In the genomic region with DNA sequence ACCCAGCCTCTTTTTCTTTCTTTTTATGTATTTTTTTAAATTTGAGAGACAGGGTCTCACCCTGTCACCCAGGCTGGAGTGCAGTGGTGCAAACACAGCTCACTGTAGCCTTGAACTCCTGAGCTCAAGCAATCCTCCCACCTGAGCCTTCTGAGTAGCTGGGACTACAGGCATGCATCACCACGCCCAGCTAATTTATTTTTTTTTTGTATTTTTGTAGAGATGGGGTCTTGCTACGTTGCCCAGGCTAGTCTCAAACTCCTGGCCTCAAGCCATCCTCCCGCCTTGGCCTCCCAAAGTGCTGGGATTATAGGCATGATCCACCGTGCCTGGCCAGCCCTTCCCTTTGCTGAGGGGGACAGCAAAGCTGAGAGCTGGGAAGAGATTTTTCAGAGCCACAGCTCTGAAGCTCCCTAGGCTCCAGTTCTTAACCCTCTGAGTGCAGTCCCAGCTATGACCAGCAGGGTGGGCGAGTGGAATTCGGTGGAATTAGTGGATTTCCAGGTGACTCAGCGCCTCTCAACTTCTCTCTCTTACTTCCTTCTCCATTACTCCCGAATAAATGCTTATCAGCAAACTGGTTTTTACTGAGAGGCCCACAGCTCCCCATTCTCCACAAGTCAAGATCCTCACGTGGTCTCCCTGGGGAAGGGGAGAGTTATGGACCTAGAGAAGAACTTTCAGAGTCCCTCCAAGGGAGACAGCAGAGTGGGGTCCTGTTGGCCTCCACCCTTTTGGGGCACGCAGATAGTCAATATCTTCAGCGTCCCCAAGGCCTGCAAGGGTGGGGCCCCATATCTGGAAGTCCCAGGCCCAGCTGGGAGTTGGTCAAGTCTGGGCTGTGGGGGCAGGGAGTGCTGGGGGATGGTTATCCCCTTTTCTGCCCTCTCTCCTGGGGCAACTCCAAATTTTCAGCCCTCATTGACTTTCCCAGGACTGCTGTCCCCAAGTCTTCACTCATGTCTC, we compare ENCODE assay signal across 8 cellular contexts. TPM values are rescaled to one million over a fixed set of nuclear protein-coding genes. Genes with fewer than 3 reads are reported as not detected.
DNase-seq lines count a peak whose midpoint lies in the region; ATAC-seq, FAIRE-seq and TF ChIP-seq lines count a peak whose summit lies in the region.

No MANE protein-coding gene starts in this region.

- no peaks in the 10 kb centered on the region for H3K27me3 ChIP-seq in Peyer's patch

- H3K27ac ChIP-seq in Peyer's patch: peak overlapping the region; percentile 81 to 96 (median 94)

- TF ChIP-seq POLR2A in Peyer's patch (IDR thresholded peaks at IDR 0.05): peak in 1 of 2 donors; percentile 24

- H3K36me3 ChIP-seq in Peyer's patch: no peaks in the 10 kb centered on the region

- H3K4me3 Mint-ChIP-seq in activated T-helper 17 cell treated with anti-CD3 and anti-CD28 coated beads, Interleukin-2, amount 50 U/mL, for 72 hours: peak overlapping the region; percentile 90
- H3K4me3 Mint-ChIP-seq in natural killer cell treated with Interleukin-12 subunit alpha and Interleukin-12 subunit beta and Interleukin-15 and Interleukin-18, amount 100 ng/mL, for 72 hours: peak overlapping the region; percentile 90

- TF ChIP-seq CTCF in D721Med (IDR thresholded peaks at IDR 0.05; ENCODE audit: insufficient read depth, missing control alignments) (peak; percentile 83), Peyer's patch (IDR thresholded peaks at IDR 0.05) (peak; percentile 83 to 93 (median 90))

- H3K36me3 Mint-ChIP-seq in activated T-helper 17 cell treated with anti-CD3 and anti-CD28 coated beads, Interleukin-2, amount 50 U/mL, for 72 hours (ENCODE audit: low read depth): peaks cover 15% of the 10 kb centered on the region
- peaks cover 4% of the 10 kb centered on the region for H3K36me3 Mint-ChIP-seq in natural killer cell treated with Interleukin-12 subunit alpha and Interleukin-12 subunit beta and Interleukin-15 and Interleukin-18, amount 100 ng/mL, for 72 hours

- H3K9me3 ChIP-seq in Peyer's patch: no peaks in the 10 kb centered on the region

- peaks cover 15% of the 10 kb centered on the region for H3K4me1 Mint-ChIP-seq in activated T-helper 17 cell treated with anti-CD3 and anti-CD28 coated beads, Interleukin-2, amount 50 U/mL, for 72 hours
- H3K4me1 Mint-ChIP-seq in natural killer cell treated with Interleukin-12 subunit alpha and Interleukin-12 subunit beta and Interleukin-15 and Interleukin-18, amount 100 ng/mL, for 72 hours (ENCODE audit: low read depth in 2 of 2): peaks cover 23 to 26% of the 10 kb centered on the region in 2 donors

- DNase-seq in D721Med (ENCODE audit: insufficient read length, low spot score) (no peak), KG1 (lab: John Stamatoyannopoulos, UW) (peak; percentile 24), Peyer's patch (peak; percentile 75 to 94 (median 90)), fibroblast of peridontal ligament (ENCODE audit: extremely low read depth) (peak; percentile 92)
- DNase-seq in natural killer cell treated with Interleukin-12 subunit alpha and Interleukin-12 subunit beta and Interleukin-15 and Interleukin-18, amount 100 ng/mL, for 72 hours (ENCODE audit: low spot score): no peak
- peak; percentile 86 for DNase-seq in stimulated activated naive CD8-positive, alpha-beta T cell treated with anti-CD3 and anti-CD28 coated beads, Interleukin-15, Interleukin-2, amounts not matched to agents 100 U/mL and 50 U/mL, for 24 hours

- H3K4me3 ChIP-seq in Peyer's patch: peak overlapping the region; percentile 67 to 85 (median 74)

- H3K9me3 Mint-ChIP-seq in activated T-helper 17 cell treated with anti-CD3 and anti-CD28 coated beads, Interleukin-2, amount 50 U/mL, for 72 hours: no peaks in the 10 kb centered on the region
- no peaks in the 10 kb centered on the region for H3K9me3 Mint-ChIP-seq in natural killer cell treated with Interleukin-12 subunit alpha and Interleukin-12 subunit beta and Interleukin-15 and Interleukin-18, amount 100 ng/mL, for 72 hours

- ATAC-seq in activated T-helper 17 cell treated with anti-CD3 and anti-CD28 coated beads, Interleukin-2, amount 50 U/mL, for 72 hours (replicated peaks): no peak
- no peak for ATAC-seq in natural killer cell treated with Interleukin-12 subunit alpha and Interleukin-12 subunit beta and Interleukin-15 and Interleukin-18, amount 100 ng/mL, for 72 hours
- ATAC-seq in stimulated activated naive CD8-positive, alpha-beta T cell treated with anti-CD3 and anti-CD28 coated beads, Interleukin-15, Interleukin-2, amounts not matched to agents 100 U/mL and 50 U/mL, for 24 hours: no peak
- no peak for ATAC-seq in GM19455 (IDR thresholded peaks at IDR 0.05; ENCODE audit: unreplicated experiment)

- no peak for FAIRE-seq in D721Med (lab: Jason Lieb, UNC)

- peak overlapping the region; percentile 91 for H3K27ac Mint-ChIP-seq in activated T-helper 17 cell treated with anti-CD3 and anti-CD28 coated beads, Interleukin-2, amount 50 U/mL, for 72 hours
- H3K27ac Mint-ChIP-seq in natural killer cell treated with Interleukin-12 subunit alpha and Interleukin-12 subunit beta and Interleukin-15 and Interleukin-18, amount 100 ng/mL, for 72 hours: peak overlapping the region; percentile 48 to 73

- peaks cover 4 to 50% (median 18%) of the 10 kb centered on the region in 4 donors for H3K4me1 ChIP-seq in Peyer's patch

- peaks cover 5% of the 10 kb centered on the region for H3K27me3 Mint-ChIP-seq in activated T-helper 17 cell treated with anti-CD3 and anti-CD28 coated beads, Interleukin-2, amount 50 U/mL, for 72 hours
- peaks cover 9% of the 10 kb centered on the region in 2 donors for H3K27me3 Mint-ChIP-seq in natural killer cell treated with Interleukin-12 subunit alpha and Interleukin-12 subunit beta and Interleukin-15 and Interleukin-18, amount 100 ng/mL, for 72 hours

RNA-seq across cellular contexts. Expression of a gene that starts 1.2 kb away (rescaled TPM):
- total RNA-seq in Peyer's patch: 100 to 1,000 TPM; 148 to 277 (median 218) TPM
- 10 to 100 TPM; 27.1 to 55.5 TPM for total RNA-seq in activated T-helper 17 cell treated with anti-CD3 and anti-CD28 coated beads, Interleukin-2, amount 50 U/mL, for 72 hours
- total RNA-seq in natural killer cell treated with Interleukin-12 subunit alpha and Interleukin-12 subunit beta and Interleukin-15 and Interleukin-18, amount 100 ng/mL, for 72 hours: 1 to 10 TPM; 4.6 to 5.3 TPM

RNA-seq across cellular contexts. Expression of a gene that starts 2.5 kb away (rescaled TPM):
- total RNA-seq in Peyer's patch: 1 to 10 TPM in 2 of 4 donors, under 1 TPM in 2; 0.18 to 6.6 (median 2.0) TPM
- total RNA-seq in activated T-helper 17 cell treated with anti-CD3 and anti-CD28 coated beads, Interleukin-2, amount 50 U/mL, for 72 hours: 10 to 100 TPM in 1 of 2 donors, 1 to 10 TPM in 1; 1.4 to 16.4 TPM
- total RNA-seq in natural killer cell treated with Interleukin-12 subunit alpha and Interleukin-12 subunit beta and Interleukin-15 and Interleukin-18, amount 100 ng/mL, for 72 hours: not detected

RNA-seq across cellular contexts. Expression of a gene that starts 20.2 kb away (rescaled TPM):
- 10 to 100 TPM in 3 of 4 donors, 1 to 10 TPM in 1; 9.1 to 22.4 (median 15.2) TPM for total RNA-seq in Peyer's patch
- total RNA-seq in activated T-helper 17 cell treated with anti-CD3 and anti-CD28 coated beads, Interleukin-2, amount 50 U/mL, for 72 hours: 10 to 100 TPM; 14.3 to 23.9 TPM
- total RNA-seq in natural killer cell treated with Interleukin-12 subunit alpha and Interleukin-12 subunit beta and Interleukin-15 and Interleukin-18, amount 100 ng/mL, for 72 hours: 10 to 100 TPM; 12.8 to 13.2 TPM

RNA-seq across cellular contexts. Expression of a gene that starts 38.5 kb away (rescaled TPM):
- 10 to 100 TPM in 2 of 4 donors, 1 to 10 TPM in 2; 4.1 to 18.2 (median 11.6) TPM for total RNA-seq in Peyer's patch
- 10 to 100 TPM; 14.3 to 34.4 TPM for total RNA-seq in activated T-helper 17 cell treated with anti-CD3 and anti-CD28 coated beads, Interleukin-2, amount 50 U/mL, for 72 hours
- 10 to 100 TPM; 11.2 to 21.5 TPM for total RNA-seq in natural killer cell treated with Interleukin-12 subunit alpha and Interleukin-12 subunit beta and Interleukin-15 and Interleukin-18, amount 100 ng/mL, for 72 hours

RNA-seq across cellular contexts. Expression of a gene that starts 51.2 kb away (rescaled TPM):
- total RNA-seq in Peyer's patch: 1 to 10 TPM; 1.4 to 7.4 (median 3.0) TPM
- 1 to 10 TPM in 1 of 2 donors, under 1 TPM in 1; 0.82 to 1.3 TPM for total RNA-seq in activated T-helper 17 cell treated with anti-CD3 and anti-CD28 coated beads, Interleukin-2, amount 50 U/mL, for 72 hours
- under 1 TPM; 0.48 to 0.78 TPM for total RNA-seq in natural killer cell treated with Interleukin-12 subunit alpha and Interleukin-12 subunit beta and Interleukin-15 and Interleukin-18, amount 100 ng/mL, for 72 hours

Comparison
In these comparisons a context has a peak if more than half of its experiments do, and no peak if none do; other contexts are left out.
1. DNase-seq: peak in KG1 (single experiment), Peyer's patch (3 of 3), fibroblast of peridontal ligament (single experiment) and stimulated activated naive CD8-positive, alpha-beta T cell treated with anti-CD3 and anti-CD28 coated beads, Interleukin-15, Interleukin-2, amounts not matched to agents 100 U/mL and 50 U/mL, for 24 hours (single experiment); none in D721Med (single experiment) and natural killer cell treated with Interleukin-12 subunit alpha and Interleukin-12 subunit beta and Interleukin-15 and Interleukin-18, amount 100 ng/mL, for 72 hours (single experiment).
2. RNA of a gene that starts 1.2 kb away (total RNA-seq): 148 to 277 TPM in Peyer's patch and 27.1 to 55.5 TPM in activated T-helper 17 cell treated with anti-CD3 and anti-CD28 coated beads, Interleukin-2, amount 50 U/mL, for 72 hours; 4.6 to 5.3 TPM in natural killer cell treated with Interleukin-12 subunit alpha and Interleukin-12 subunit beta and Interleukin-15 and Interleukin-18, amount 100 ng/mL, for 72 hours; every median in the first group is over 4 times any median in the second.